16 cellular contexts compared by ENCODE assay signal in genomic region chr5:177982956-177983355, GRCh38. TPM values are rescaled to one million over a fixed set of nuclear protein-coding genes. Genes with fewer than 3 reads are reported as not detected.
A peak's percentile ranks its signal among the peaks of the same experiment; 100 is the strongest.
DNase-seq lines count a peak whose midpoint lies in the region; ATAC-seq and TF ChIP-seq lines count a peak whose summit lies in the region.
"Had no signal": no experiment of that assay in that cellular context is flagged by ENCODE, and none has a peak within 500 bp of the region (broad histone marks: within the 10 kb centered on the region; RNA-seq: fewer than 3 reads in every experiment).

No MANE protein-coding gene starts in this region.

- intact Hi-C loops in ovary (cut with DNase I): no loop called here
- intact Hi-C loops in heart right ventricle (cut with DNase I): no loop called here

- no peaks in the 10 kb centered on the region for H4K20me1 ChIP-seq in Karpas-422 (ENCODE audit: insufficient read depth, low read depth, low read length)

- H3K36me3 ChIP-seq in Karpas-422 (ENCODE audit: insufficient read depth, low read length): no peaks in the 10 kb centered on the region
- H3K36me3 ChIP-seq in ovary: no peaks in the 10 kb centered on the region
- H3K36me3 ChIP-seq in heart right ventricle: no peaks in the 10 kb centered on the region
- H3K36me3 ChIP-seq: BLaER1 had no signal

- no peak overlapping the region for H3K27ac ChIP-seq in Karpas-422 (ENCODE audit: low read length)
- H3K27ac ChIP-seq in ovary: no peak overlapping the region
- no peak overlapping the region for H3K27ac ChIP-seq in heart right ventricle
- H3K27ac ChIP-seq: A549, BLaER1, HL-60 had no signal

- 86 to 91% (median 90%) methylated on average over 5 of the region's 5 CpGs for WGBS in ovary, 3 donors
- 81 to 85% methylated on average over 5 of the region's 5 CpGs for WGBS in heart right ventricle, 2 donors

- H3K9me3 Mint-ChIP-seq in osteocyte (ENCODE audit: unreplicated experiment): no peaks in the 10 kb centered on the region

- no peak overlapping the region for H3K9ac ChIP-seq in Karpas-422 (ENCODE audit: low read length)
- H3K9ac ChIP-seq: BLaER1 had no signal

- H3K4me1 Mint-ChIP-seq in osteocyte (ENCODE audit: unreplicated experiment): no peaks in the 10 kb centered on the region
- H3K4me1 Mint-ChIP-seq: CD14-positive monocyte had no signal

- no peaks in the 10 kb centered on the region for H3K36me3 Mint-ChIP-seq in osteocyte (ENCODE audit: unreplicated experiment)
- H3K36me3 Mint-ChIP-seq: CD14-positive monocyte; CD4-positive, alpha-beta memory T cell had no signal

- H3K4me3 ChIP-seq in Karpas-422 (ENCODE audit: low read length) (no peak overlapping the region), ovary (no peak overlapping the region), heart right ventricle (no peak overlapping the region)
- H3K4me3 ChIP-seq: A549, BLaER1 had no signal

- no peak overlapping the region for H2AFZ ChIP-seq in Karpas-422 (ENCODE audit: low read length)

- H3K9me3 ChIP-seq in Karpas-422 (ENCODE audit: low read length) (no peaks in the 10 kb centered on the region), ovary (no peaks in the 10 kb centered on the region), heart right ventricle (no peaks in the 10 kb centered on the region)
- H3K9me3 ChIP-seq: A549 had no signal

- H3K27me3 ChIP-seq in Karpas-422 (ENCODE audit: low read length) (no peaks in the 10 kb centered on the region), ovary (no peaks in the 10 kb centered on the region), heart right ventricle (peaks cover 14 to 74% (median 72%) of the 10 kb centered on the region in 7 donors)

- H3K4me1 ChIP-seq in Karpas-422 (ENCODE audit: low read length) (no peaks in the 10 kb centered on the region), ovary (ENCODE audit: insufficient read depth) (peaks cover 2% of the 10 kb centered on the region), heart right ventricle (peaks cover 0 to 3% (median 0%) of the 10 kb centered on the region in 9 donors)
- H3K4me1 ChIP-seq: A549 had no signal

- H3K9me2 ChIP-seq in Karpas-422 (replicated peaks; ENCODE audit: insufficient read depth, low read length): no peaks in the 10 kb centered on the region

- no peak for ATAC-seq in HG03039 (IDR thresholded peaks at IDR 0.05; ENCODE audit: unreplicated experiment)
- no peak for ATAC-seq in heart right ventricle

- H3K27ac Mint-ChIP-seq in osteocyte (ENCODE audit: unreplicated experiment): no peak overlapping the region

- H3K27me3 Mint-ChIP-seq in osteocyte (ENCODE audit: unreplicated experiment): no peaks in the 10 kb centered on the region

- H3K79me2 ChIP-seq in Karpas-422 (ENCODE audit: low read length): no peaks in the 10 kb centered on the region

- DNase-seq in Karpas-422 (peak; percentile 21), iPS-NIHi7 (ENCODE audit: extremely low spot score) (peak; percentile 9), osteocyte (ENCODE audit: extremely low spot score, unreplicated experiment) (peak; percentile 70), ovary (no peak), heart right ventricle (no peak)
- DNase-seq: CD4-positive, alpha-beta memory T cell; DMS79 treated with DMSO at 0.1 percent for 48 hours; GF-D8; HCEC 1CT had no signal

- no peak for TF ChIP-seq CTCF in osteocyte (IDR thresholded peaks at IDR 0.05)
- TF ChIP-seq CTCF in ovary (IDR thresholded peaks at IDR 0.05): no peak
- no peak for TF ChIP-seq CTCF in heart right ventricle (IDR thresholded peaks at IDR 0.05)

- H3K4me3 Mint-ChIP-seq in osteocyte (ENCODE audit: unreplicated experiment): no peak overlapping the region
- H3K4me3 Mint-ChIP-seq: CD4-positive, alpha-beta memory T cell had no signal

- TF ChIP-seq EP300 in ovary (IDR thresholded peaks at IDR 0.05): no peak

- H3K4me2 ChIP-seq in Karpas-422 (ENCODE audit: low read depth, low read length, poor library complexity, severe bottlenecking): no peak overlapping the region
- H3K4me2 ChIP-seq: BLaER1 had no signal

- TF ChIP-seq POLR2A in ovary (IDR thresholded peaks at IDR 0.05): no peak

RNA-seq across cellular contexts. Expression of gene PROP1, which starts 13.1 kb away (rescaled TPM):
- not detected in 2 replicates for total RNA-seq in Karpas-422 (2014; rRNA removed; shearing (Covaris generic); ENCODE audit: low replicate concordance)
- total RNA-seq in osteocyte (not detected in 2 replicates), ovary (not detected), heart right ventricle (not detected)
- polyA plus RNA-seq in ovary (not detected), heart right ventricle (not detected)
- total RNA-seq: CD4-positive, alpha-beta memory T cell; H4; HT1080 had no signal
- polyA plus RNA-seq: A549; CD14-positive monocyte; CD4-positive, alpha-beta memory T cell had no signal

Comparison
In these comparisons a context has a peak if more than half of its experiments do, and no peak if none do; other contexts are left out.
1. DNase-seq: peak in Karpas-422 (single experiment), iPS-NIHi7 (single experiment) and osteocyte (single experiment); none in ovary (0 of 5) and heart right ventricle (0 of 2).